8 cellular contexts compared by ENCODE assay signal in genomic region chr2:232633413-232634318, GRCh38. TPM values are rescaled to one million over a fixed set of nuclear protein-coding genes. Genes with fewer than 3 reads are reported as not detected.
DNase-seq lines count a peak whose midpoint lies in the region; ATAC-seq, FAIRE-seq and TF ChIP-seq lines count a peak whose summit lies in the region.

Gene EFHD1, plus strand, starts transcription at chr2:232633604. Its CDS starts 101 bp downstream, at chr2:232633705.

- TF ChIP-seq POLR2A in adrenal gland (IDR thresholded peaks at IDR 0.05) (peak in 1 of 2 donors; percentile 17), tibial nerve (IDR thresholded peaks at IDR 0.05) (peak in 1 of 2 donors; percentile 62)

- peak; percentile 67 for DNase-seq in AG08396 (ENCODE audit: low spot score)
- DNase-seq in SK-N-SH: peak; percentile 87
- peak; percentile 37 to 65 (median 53) for DNase-seq in adrenal gland
- DNase-seq in left cardiac atrium: peak; percentile 82
- peak; percentile 66 to 70 for DNase-seq in tibial nerve (ENCODE audit: low spot score in 2 of 2)
- DNase-seq in RCC 7860 (ENCODE audit: low spot score): no peak

- no peaks in the 10 kb centered on the region for H3K79me2 ChIP-seq in SK-N-SH (ENCODE audit: insufficient read depth)
- H3K79me2 ChIP-seq in parathyroid adenoma: no peaks in the 10 kb centered on the region

- TF ChIP-seq EP300 in SK-N-SH (IDR thresholded peaks at IDR 0.05; ENCODE audit: borderline replicate concordance in 1 of 2, low read depth in 1 of 2, low read length in 1 of 2) (no peak), tibial nerve (IDR thresholded peaks at IDR 0.05) (no peak)

- FAIRE-seq in RCC 7860 (lab: Jason Lieb, UNC): no peak

- H2AFZ ChIP-seq in SK-N-SH (ENCODE audit: low read depth) (peak within 1 kb of the TSS; percentile 79), parathyroid adenoma (peak within 1 kb of the TSS; percentile 85)

- H3K9me2 ChIP-seq in SK-N-SH: no peaks in the 10 kb centered on the region

- H3K27ac ChIP-seq in SK-N-SH (ENCODE audit: low read depth in 2 of 2, low read length in 1 of 2): no peak within 1 kb of the TSS
- peak within 1 kb of the TSS in 3 of 5 donors; percentile 44 to 59 (median 52) for H3K27ac ChIP-seq in adrenal gland
- peak within 1 kb of the TSS; percentile 40 for H3K27ac ChIP-seq in parathyroid adenoma
- peak within 1 kb of the TSS; percentile 16 to 88 (median 77) for H3K27ac ChIP-seq in tibial nerve

- intact Hi-C loops in adrenal gland (cut with DNase I): no loop called here
- intact Hi-C loops in left cardiac atrium (cut with DNase I): no loop called here

- H3K4me1 ChIP-seq in SK-N-SH (ENCODE audit: control insufficient read depth in 1 of 2, insufficient read depth in 2 of 2, low read depth in 1 of 2, low read length in 1 of 2) (no peaks in the 10 kb centered on the region; a peak in 1 of 4 replicates), adrenal gland (replicated peaks in 1 of 2) (peaks cover 11 to 19% of the 10 kb centered on the region in 2 donors), parathyroid adenoma (no peaks in the 10 kb centered on the region), tibial nerve (peaks cover 0 to 42% (median 2%) of the 10 kb centered on the region in 4 donors)

- POLR2A ChIA-PET in SK-N-SH (lab: Yijun Ruan, JAX): interaction anchor here (0.5 to 0.7 kb wide), 2 partner anchors 14 to 28 kb away, joined by 4 read pairs; no protein-coding TSS in a partner anchor

- no peaks in the 10 kb centered on the region for H4K20me1 ChIP-seq in SK-N-SH (ENCODE audit: insufficient read depth)

- ATAC-seq in HG02642 (IDR thresholded peaks at IDR 0.05; ENCODE audit: poor library complexity, unreplicated experiment): peak; percentile 52
- ATAC-seq in left cardiac atrium: peak; percentile 87 to 92

- H3K9ac ChIP-seq in SK-N-SH: no peak within 1 kb of the TSS
- H3K9ac ChIP-seq in parathyroid adenoma: no peak within 1 kb of the TSS

- H3K9me3 ChIP-seq in SK-N-SH (no peaks in the 10 kb centered on the region), adrenal gland (replicated peaks in 1 of 3) (no peaks in the 10 kb centered on the region), parathyroid adenoma (ENCODE audit: control insufficient read depth, low read length) (no peaks in the 10 kb centered on the region), tibial nerve (no peaks in the 10 kb centered on the region)

- no peaks in the 10 kb centered on the region for H3F3A ChIP-seq in SK-N-SH (replicated peaks; ENCODE audit: insufficient read depth)

- 6% methylated on average over 18 of the region's 101 CpGs for WGBS in SK-N-SH (ENCODE audit: low lambda C conversion rate)
- 0 to 7% (median 1%) methylated on average over 2 to 101 of the region's 101 CpGs for WGBS in adrenal gland, 4 donors
- 2 to 3% methylated on average over 13 to 37 of the region's 101 CpGs for WGBS in tibial nerve, 2 donors

- H3K27me3 ChIP-seq in SK-N-SH (ENCODE audit: insufficient read depth): peaks cover 34% of the 10 kb centered on the region
- peaks cover 14% of the 10 kb centered on the region for H3K27me3 ChIP-seq in adrenal gland
- H3K27me3 ChIP-seq in parathyroid adenoma (ENCODE audit: control insufficient read depth, insufficient read depth, low read length): no peaks in the 10 kb centered on the region
- peaks cover 0 to 43% of the 10 kb centered on the region in 2 donors for H3K27me3 ChIP-seq in tibial nerve

- no peak for TF ChIP-seq CTCF in SK-N-SH (IDR thresholded peaks at IDR 0.05)
- TF ChIP-seq CTCF in adrenal gland (IDR thresholded peaks at IDR 0.05): no peak
- TF ChIP-seq CTCF in parathyroid adenoma (IDR thresholded peaks at IDR 0.05): no peak
- peak in 1 of 5 experiments; percentile 12 for TF ChIP-seq CTCF in tibial nerve (IDR thresholded peaks at IDR 0.05)

- no peak for TF ChIP-seq RAD21 in SK-N-SH (IDR thresholded peaks at IDR 0.05; ENCODE audit: low read length)

- peak within 1 kb of the TSS; percentile 94 for H3K4me2 ChIP-seq in SK-N-SH
- H3K4me2 ChIP-seq in parathyroid adenoma (ENCODE audit: low read length): peak within 1 kb of the TSS; percentile 94

- no peaks in the 10 kb centered on the region for H3K36me3 ChIP-seq in SK-N-SH (replicated peaks in 1 of 2; ENCODE audit: control insufficient read depth in 1 of 2, insufficient read depth in 2 of 2, low read length in 1 of 2)
- H3K36me3 ChIP-seq in adrenal gland (replicated peaks in 1 of 2): no peaks in the 10 kb centered on the region
- H3K36me3 ChIP-seq in parathyroid adenoma (ENCODE audit: control insufficient read depth, insufficient read depth, low read length): no peaks in the 10 kb centered on the region
- H3K36me3 ChIP-seq in tibial nerve: no peaks in the 10 kb centered on the region

- peak within 1 kb of the TSS; percentile 49 to 69 for H3K4me3 ChIP-seq in SK-N-SH (ENCODE audit: low read depth in 2 of 2, low read length in 1 of 2)
- H3K4me3 ChIP-seq in adrenal gland: peak within 1 kb of the TSS in 2 of 4 donors; percentile 26 to 62
- peak within 1 kb of the TSS; percentile 73 for H3K4me3 ChIP-seq in parathyroid adenoma (ENCODE audit: low read depth, low read length)
- peak within 1 kb of the TSS; percentile 38 to 75 (median 44) for H3K4me3 ChIP-seq in tibial nerve

- CTCF ChIA-PET in SK-N-SH (lab: Yijun Ruan, JAX): interaction anchor here (0.6 to 1.9 kb wide), 8 partner anchors 9 to 618 kb away, joined by 3 to 5 read pairs (median 3); partner anchors contain the start of gene ATG16L1

TF ChIP-seq in SK-N-SH, 30 proteins besides CTCF, POLR2A, EP300 and RAD21:
- TF ChIP-seq MAX (IDR thresholded peaks at IDR 0.05; ENCODE audit: low read depth) (peak; percentile 89), GABPA (IDR thresholded peaks at IDR 0.05; ENCODE audit: low read depth) (no peak)

RNA-seq across cellular contexts. Expression of gene EFHD1, which starts in this region (rescaled TPM):
- 0.05 TPM in 1 of 2 replicates, not detected in the other for polyA plus RNA-seq in SK-N-SH (2012; rRNA removed)
- polyA plus RNA-seq in SK-N-SH (2012; cell fraction: cytosol; rRNA removed): 0.08 and 0.13 TPM in 2 replicates
- polyA plus RNA-seq in SK-N-SH (2012; cell fraction: nucleus; rRNA removed): 0.02 and 0.21 TPM in 2 replicates
- 10 to 100 TPM in 2 of 8 donors, 1 to 10 TPM in 6; 2.0 to 10.2 (median 6.9) TPM for total RNA-seq in adrenal gland
- polyA plus RNA-seq in adrenal gland: 10 to 100 TPM in 1 of 3 donors, 1 to 10 TPM in 2; 6.1 to 12.9 (median 6.5) TPM
- 10 to 100 TPM; 16.9 to 19.3 TPM for total RNA-seq in left cardiac atrium
- 10 to 100 TPM; 29.1 to 48.7 (median 42.6) TPM for total RNA-seq in tibial nerve

Comparison
In these comparisons a context has a peak if more than half of its experiments do, and no peak if none do; other contexts are left out.
1. Peak in DNase-seq, H3K4me3 ChIP-seq and H3K4me2 ChIP-seq in SK-N-SH; RNA of the gene not detected or under 1 TPM.
2. H3K27ac ChIP-seq: peak in adrenal gland (3 of 5), parathyroid adenoma (single experiment) and tibial nerve (4 of 4); none in SK-N-SH (0 of 2).